Comparison of ENCODE assay signal across 8 cellular contexts in the genomic region with DNA sequence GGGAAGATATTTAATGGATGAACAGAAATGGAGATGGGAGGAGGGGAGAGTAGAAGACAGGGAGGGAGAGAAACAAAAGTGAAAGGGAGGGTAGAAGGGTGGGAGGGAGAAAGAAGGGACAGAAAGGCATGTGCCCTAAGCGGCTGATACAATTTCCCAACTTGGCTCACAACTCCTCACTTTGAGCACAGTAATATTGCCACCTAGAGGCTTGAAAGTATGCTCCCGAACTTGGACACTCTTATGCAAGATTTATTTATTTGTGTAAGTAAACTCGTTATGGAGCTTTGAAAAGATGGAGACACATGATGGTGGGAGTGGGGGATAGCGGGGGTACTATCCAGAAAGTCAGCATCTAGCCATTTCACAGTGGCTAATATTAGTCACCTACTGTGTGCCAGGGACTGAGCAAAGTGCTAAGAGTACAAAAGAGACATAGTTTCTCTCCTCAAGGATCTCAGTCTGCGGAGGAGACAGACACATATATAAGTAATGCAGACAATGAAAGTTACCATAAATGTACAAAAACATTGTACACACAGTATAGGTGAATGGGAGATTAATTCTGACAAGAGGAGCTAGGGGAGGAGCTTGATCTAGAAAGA.
DNase-seq lines count a peak whose midpoint lies in the region; ATAC-seq, FAIRE-seq and TF ChIP-seq lines count a peak whose summit lies in the region.

No MANE protein-coding gene starts in this region.

- H3K27ac ChIP-seq in HL-60 (replicated peaks) (no peak overlapping the region), H1 (ENCODE audit: low read depth, low read length) (no peak overlapping the region)

- H2BK20ac ChIP-seq in H1 (ENCODE audit: low read length) = no peak overlapping the region

- peak; percentile 85 for FAIRE-seq in H1 (lab: Jason Lieb, UNC)

- no peak overlapping the region for H2BK15ac ChIP-seq in H1 (ENCODE audit: low read length)

- WGBS in H1 (ENCODE audit: extremely low coverage in 1 of 2, insufficient coverage in 1 of 2, insufficient read length in 1 of 2, insufficient replicate concordance in 2 of 2, low coverage in 1 of 2, low lambda C conversion rate in 2 of 2, missing lambda C conversion rate in 1 of 2), 2 experiments = 45% methylated on average over 5 of the region's 5 CpGs; no CpG with 5 or more reads in 1 of the 2 experiments

- TF ChIP-seq POLR2A in H1 (IDR thresholded peaks at IDR 0.05; ENCODE audit: control extremely low read depth in 1 of 2, low read depth in 2 of 2, low read length in 2 of 2) = no peak

- no peak overlapping the region for H3K9ac ChIP-seq in H1 (replicated peaks in 1 of 4; ENCODE audit: extremely low read depth in 1 of 4, low read depth in 3 of 4, low read length in 3 of 4)

- H3K14ac ChIP-seq in H1 (ENCODE audit: insufficient read length) = no peak overlapping the region

- CTCF ChIA-PET in H1 (lab: Charles Lee; ENCODE audit: partially characterized antibody) = interaction anchor here (0.6 to 6.0 kb wide), 31 partner anchors 10 to 885 kb away, joined by 3 to 61 read pairs (median 3); no protein-coding TSS in a partner anchor

- no peaks in the 10 kb centered on the region for H3K79me1 ChIP-seq in H1 (ENCODE audit: low read depth, low read length)

- DNase-seq in DMS79 (lab: John Stamatoyannopoulos, UW) = peak; percentile 8
- peak in 1 of 2 experiments; percentile 3 for DNase-seq in HL-60 (ENCODE audit: low read depth in 1 of 2, low spot score in 1 of 2)
- DNase-seq in NCI-H82 treated with DMSO at 0.1 percent for 48 hours (lab: John Stamatoyannopoulos, UW; ENCODE audit: unreplicated experiment) = peak; percentile 89
- DNase-seq in H1 (ENCODE audit: low read depth in 1 of 2, low spot score in 2 of 2) = peak in 1 of 2 experiments; percentile 36
- DNase-seq in myocyte (ENCODE audit: low read depth) = peak; percentile 92
- no peak for DNase-seq in effector CD8-positive, alpha-beta T cell (lab: John Stamatoyannopoulos, UW)

- no peak for TF ChIP-seq EP300 in H1 (IDR thresholded peaks at IDR 0.05; ENCODE audit: borderline replicate concordance in 1 of 2, low read depth in 2 of 2, low read length in 2 of 2)

- H3K79me2 ChIP-seq in H1 (ENCODE audit: control insufficient read depth in 1 of 2, insufficient read depth in 2 of 2, low read length in 2 of 2) = no peaks in the 10 kb centered on the region

- no peak overlapping the region for H3K4me2 ChIP-seq in H1 (ENCODE audit: insufficient read depth in 1 of 2, low read depth in 2 of 2, low read length in 2 of 2)

- H3K9me3 ChIP-seq in H1 (ENCODE audit: insufficient read depth in 2 of 2, low read depth in 1 of 2, low read length in 1 of 2) = no peaks in the 10 kb centered on the region

- H3K36me3 ChIP-seq in H1 (ENCODE audit: control insufficient read depth in 2 of 4, insufficient read depth in 4 of 4, low read length in 3 of 4) = peaks cover 0 to 2% (median 0%) of the 10 kb centered on the region in 4 experiments; a peak in 1 of 8 replicates

- no peak overlapping the region for H2BK5ac ChIP-seq in H1 (ENCODE audit: low read depth, low read length)

- no peak overlapping the region for H3K4ac ChIP-seq in H1 (replicated peaks; ENCODE audit: insufficient read length, low read depth, low read length)

- no peak overlapping the region for H3K18ac ChIP-seq in H1 (ENCODE audit: extremely low read depth, low read length)

- H2AK5ac ChIP-seq in H1 (ENCODE audit: low read depth, low read length) = no peak overlapping the region

- no peak overlapping the region for H2AFZ ChIP-seq in H1 (ENCODE audit: low read length)

- H4K8ac ChIP-seq in H1 (ENCODE audit: extremely low read depth, insufficient read depth, low read length) = no peak overlapping the region

- TF ChIP-seq CTCF in HL-60 (IDR thresholded peaks at IDR 0.05; ENCODE audit: insufficient read depth, low read length) (peak; percentile 26), H1 (IDR thresholded peaks at IDR 0.05; ENCODE audit: control extremely low read depth in 1 of 3, insufficient read depth in 1 of 3, low read depth in 1 of 3, low read length in 3 of 3) (peak in 2 of 3 experiments; percentile 56 to 68; a peak in 2 of 4 replicates)

- peaks cover 3 to 12% (median 5%) of the 10 kb centered on the region in 4 experiments; a peak in 6 of 7 replicates for H3K4me1 ChIP-seq in H1 (replicated peaks in 1 of 4; ENCODE audit: control insufficient read depth in 3 of 4, insufficient read depth in 4 of 4, low read length in 3 of 4)

- no peak overlapping the region for H2BK120ac ChIP-seq in H1 (replicated peaks; ENCODE audit: low read depth, low read length)

- peak; percentile 81 to 86 for TF ChIP-seq RAD21 in H1 (IDR thresholded peaks at IDR 0.05 in 1 of 2, conservative IDR thresholded peaks at IDR 0.05 in 1 of 2; ENCODE audit: low read depth in 2 of 2, low read length in 2 of 2)

- no peaks in the 10 kb centered on the region for H4K20me1 ChIP-seq in H1 (replicated peaks in 1 of 2; ENCODE audit: control insufficient read depth in 1 of 2, insufficient read depth in 2 of 2, low read length in 2 of 2)

- POLR2A ChIA-PET in H1 (lab: Charles Lee; ENCODE audit: partially characterized antibody) = no interaction called here

- H3K56ac ChIP-seq in H1 (replicated peaks; ENCODE audit: insufficient read length, low read depth, low read length) = no peak overlapping the region

- no peak overlapping the region for H3K4me3 ChIP-seq in HL-60 (replicated peaks; ENCODE audit: insufficient read depth, low read length)
- no peak overlapping the region for H3K4me3 ChIP-seq in H1 (ENCODE audit: extremely low read depth in 1 of 4, insufficient read depth in 2 of 4, low read depth in 3 of 4, low read length in 4 of 4)

- ATAC-seq in HG03135 (IDR thresholded peaks at IDR 0.05; ENCODE audit: unreplicated experiment) (no peak), HG03025 (IDR thresholded peaks at IDR 0.05; ENCODE audit: low FRiP score, unreplicated experiment) (no peak)

- no peaks in the 10 kb centered on the region for H3K23me2 ChIP-seq in H1 (ENCODE audit: low read depth, low read length)

- H2BK12ac ChIP-seq in H1 (ENCODE audit: low read depth, low read length) = no peak overlapping the region

- H3K27me3 ChIP-seq in HL-60 (ENCODE audit: insufficient read depth, poor library complexity, severe bottlenecking) (no peaks in the 10 kb centered on the region), H1 (replicated peaks in 1 of 4; ENCODE audit: control insufficient read depth in 3 of 4, extremely low read depth in 1 of 4, insufficient read depth in 3 of 4, low read length in 3 of 4) (no peaks in the 10 kb centered on the region)

- no peak overlapping the region for H4K91ac ChIP-seq in H1 (replicated peaks; ENCODE audit: insufficient read length, low read length)

- H4K5ac ChIP-seq in H1 (ENCODE audit: insufficient read length, low read depth, low read length) = no peak overlapping the region

- H3K23ac ChIP-seq in H1 (ENCODE audit: insufficient read length) = no peak overlapping the region

TF ChIP-seq in H1, 55 proteins besides CTCF, POLR2A, EP300 and RAD21:
- TF ChIP-seq, protein P1, sequence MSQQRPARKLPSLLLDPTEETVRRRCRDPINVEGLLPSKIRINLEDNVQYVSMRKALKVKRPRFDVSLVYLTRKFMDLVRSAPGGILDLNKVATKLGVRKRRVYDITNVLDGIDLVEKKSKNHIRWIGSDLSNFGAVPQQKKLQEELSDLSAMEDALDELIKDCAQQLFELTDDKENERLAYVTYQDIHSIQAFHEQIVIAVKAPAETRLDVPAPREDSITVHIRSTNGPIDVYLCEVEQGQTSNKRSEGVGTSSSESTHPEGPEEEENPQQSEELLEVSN (IDR thresholded peaks at IDR 0.05) = peak; percentile 45; the same call in 1 of the 2 replicates
- TF ChIP-seq CEBPB (IDR thresholded peaks at IDR 0.05; ENCODE audit: low read depth, low read length) = peak; percentile 87
- TF ChIP-seq TAF7 (optimal IDR thresholded peaks at IDR 0.05; ENCODE audit: borderline replicate concordance, low read depth, low read length) = no peak
- TF ChIP-seq, protein P2, sequence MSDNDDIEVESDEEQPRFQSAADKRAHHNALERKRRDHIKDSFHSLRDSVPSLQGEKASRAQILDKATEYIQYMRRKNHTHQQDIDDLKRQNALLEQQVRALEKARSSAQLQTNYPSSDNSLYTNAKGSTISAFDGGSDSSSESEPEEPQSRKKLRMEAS (IDR thresholded peaks at IDR 0.05) = 0 out of 2 replicates have a peak, but pooled peaks have one; percentile 41
- no peak for TF ChIP-seq BACH1 (IDR thresholded peaks at IDR 0.05; ENCODE audit: low read length)
